ENCODE assay signal across 1 cellular context in genomic region chrX:65697915-65698796, GRCh38.
TF ChIP-seq lines count a peak whose summit lies in the region.

No MANE protein-coding gene starts in this region.

TF ChIP-seq in IMR-90, 13 proteins besides CTCF, POLR2A, EP300 and RAD21 (continued from another document):
- TF ChIP-seq MXI1 (IDR thresholded peaks at IDR 0.05; ENCODE audit: borderline replicate concordance, low read depth, low read length) (no peak), RFX5 (IDR thresholded peaks at IDR 0.05; ENCODE audit: low read depth, low read length) (no peak), CEBPB (IDR thresholded peaks at IDR 0.05; ENCODE audit: low read depth, low read length) (no peak), CHD1 (IDR thresholded peaks at IDR 0.05; ENCODE audit: low read depth, low read length) (no peak), MAFK (IDR thresholded peaks at IDR 0.05; ENCODE audit: low read depth, low read length) (no peak), MAZ (IDR thresholded peaks at IDR 0.05; ENCODE audit: borderline replicate concordance, low read depth, low read length) (no peak), FOS (IDR thresholded peaks at IDR 0.05; ENCODE audit: low read depth, low read length) (no peak)
- TF ChIP-seq, protein P1, sequence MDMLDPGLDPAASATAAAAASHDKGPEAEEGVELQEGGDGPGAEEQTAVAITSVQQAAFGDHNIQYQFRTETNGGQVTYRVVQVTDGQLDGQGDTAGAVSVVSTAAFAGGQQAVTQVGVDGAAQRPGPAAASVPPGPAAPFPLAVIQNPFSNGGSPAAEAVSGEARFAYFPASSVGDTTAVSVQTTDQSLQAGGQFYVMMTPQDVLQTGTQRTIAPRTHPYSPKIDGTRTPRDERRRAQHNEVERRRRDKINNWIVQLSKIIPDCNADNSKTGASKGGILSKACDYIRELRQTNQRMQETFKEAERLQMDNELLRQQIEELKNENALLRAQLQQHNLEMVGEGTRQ (IDR thresholded peaks at IDR 0.05; ENCODE audit: low read depth, low read length) = no peak
